ENCODE assay signal across 10 cellular contexts in genomic region chr11:61888043-61888442, GRCh38. TPM values are rescaled to one million over a fixed set of nuclear protein-coding genes. Genes with fewer than 3 reads are reported as not detected.
DNase-seq lines count a peak whose midpoint lies in the region; ATAC-seq, FAIRE-seq and TF ChIP-seq lines count a peak whose summit lies in the region.
"Had no signal": no experiment of that assay in that cellular context is flagged by ENCODE, and none has a peak within 500 bp of the region (broad histone marks: within the 10 kb centered on the region; RNA-seq: fewer than 3 reads in every experiment).

No MANE protein-coding gene starts in this region.

- no peak for FAIRE-seq in GM12891 (lab: Jason Lieb, UNC)
- FAIRE-seq: GM18507 had no signal

- no peak overlapping the region for H3K4me3 ChIP-seq in lower lobe of right lung
- H3K4me3 ChIP-seq in uterus, result no peak overlapping the region

- H3K27me3 ChIP-seq in lower lobe of right lung (ENCODE audit: low read depth) (no peaks in the 10 kb centered on the region), uterus (no peaks in the 10 kb centered on the region)

- peak; percentile 28 for DNase-seq in NCI-H2196 (lab: John Stamatoyannopoulos, UW; ENCODE audit: unreplicated experiment)
- peak; percentile 99 for DNase-seq in dermis blood vessel endothelial cell
- DNase-seq in lower lobe of right lung, result peak; percentile 65
- peak; percentile 67 to 83 for DNase-seq in uterus
- no peak for DNase-seq in AML-193 (lab: John Stamatoyannopoulos, UW)
- no peak for DNase-seq in GM12891 (ENCODE audit: insufficient read length, low spot score)
- DNase-seq: NCI-H1436 treated with DMSO at 0.1 percent for 48 hours had no signal

- intact Hi-C loops in lower lobe of right lung (cut with DNase I) (no loop called here), uterus (cut with DNase I; ENCODE audit: low total_unique reads) (no loop called here)

- H3K36me3 ChIP-seq in lower lobe of right lung, result no peaks in the 10 kb centered on the region
- no peaks in the 10 kb centered on the region for H3K36me3 ChIP-seq in uterus

- no peaks in the 10 kb centered on the region for H3K9me3 ChIP-seq in lower lobe of right lung
- no peaks in the 10 kb centered on the region for H3K9me3 ChIP-seq in uterus

- TF ChIP-seq CTCF in lower lobe of right lung (IDR thresholded peaks at IDR 0.05) (no peak), uterus (IDR thresholded peaks at IDR 0.05) (no peak)

- H3K4me1 ChIP-seq in lower lobe of right lung, result peaks cover 18% of the 10 kb centered on the region
- H3K4me1 ChIP-seq in uterus, result peaks cover 0 to 9% of the 10 kb centered on the region in 2 donors

- H3K27ac ChIP-seq in lower lobe of right lung, result peak overlapping the region; percentile 15
- H3K27ac ChIP-seq in uterus, result peak overlapping the region; percentile 43 to 48

- TF ChIP-seq POLR2A in uterus (IDR thresholded peaks at IDR 0.05) (no peak), GM12891 (IDR thresholded peaks at IDR 0.05; ENCODE audit: low read depth, low read length) (no peak)

- ATAC-seq in lower lobe of right lung, result peak; percentile 6 to 49
- ATAC-seq in HG03432 (IDR thresholded peaks at IDR 0.05; ENCODE audit: unreplicated experiment), result no peak
- ATAC-seq in GM19035 (IDR thresholded peaks at IDR 0.05; ENCODE audit: unreplicated experiment), result no peak

TF ChIP-seq in GM12891, 5 proteins besides CTCF, POLR2A, EP300 and RAD21:
- no peak for TF ChIP-seq PAX5 (IDR thresholded peaks at IDR 0.05; ENCODE audit: insufficient read depth, low read length, severe bottlenecking)
- no peak for TF ChIP-seq SPI1 (IDR thresholded peaks at IDR 0.05; ENCODE audit: low read depth, low read length)

RNA-seq across cellular contexts. Expression of gene FADS3, which starts 3.3 kb away (rescaled TPM):
- total RNA-seq in dermis blood vessel endothelial cell (128 and 242 TPM in 2 replicates), lower lobe of right lung (50.1 TPM), uterus (10 to 100 TPM; 18.2 to 74.6 (median 32.0) TPM)
- polyA plus RNA-seq in GM12891 (2012; ENCODE audit: low read depth, missing spikeins), result 4.0 TPM

RNA-seq across cellular contexts. Expression of gene RAB3IL1, which starts 29.3 kb away (rescaled TPM):
- 9.0 and 9.9 TPM in 2 replicates for total RNA-seq in dermis blood vessel endothelial cell
- total RNA-seq in lower lobe of right lung, result 11.4 TPM
- 10 to 100 TPM; 12.6 to 60.3 (median 26.8) TPM for total RNA-seq in uterus
- polyA plus RNA-seq in GM12891 (2012; ENCODE audit: low read depth, missing spikeins), result 0.12 TPM

RNA-seq across cellular contexts. Expression of gene FADS2, which starts 59.9 kb away (rescaled TPM):
- total RNA-seq in dermis blood vessel endothelial cell (75.9 and 253 TPM in 2 replicates), lower lobe of right lung (82.0 TPM), uterus (100 to 1,000 TPM in 2 of 4 donors, 10 to 100 TPM in 2; 13.5 to 117 (median 84.9) TPM)
- 85.3 TPM for polyA plus RNA-seq in GM12891 (2012; ENCODE audit: low read depth, missing spikeins)

Comparison
In these comparisons a context has a peak if more than half of its experiments do, and no peak if none do; other contexts are left out.
1. DNase-seq: peak in NCI-H2196 (single experiment), dermis blood vessel endothelial cell (single experiment), lower lobe of right lung (single experiment) and uterus (2 of 2); none in AML-193 (0 of 2) and GM12891 (single experiment).
2. ATAC-seq: peak in lower lobe of right lung (2 of 2); none in HG03432 (single experiment) and GM19035 (single experiment).